ENCODE assay signal across 1 cellular context in the genomic region with DNA sequence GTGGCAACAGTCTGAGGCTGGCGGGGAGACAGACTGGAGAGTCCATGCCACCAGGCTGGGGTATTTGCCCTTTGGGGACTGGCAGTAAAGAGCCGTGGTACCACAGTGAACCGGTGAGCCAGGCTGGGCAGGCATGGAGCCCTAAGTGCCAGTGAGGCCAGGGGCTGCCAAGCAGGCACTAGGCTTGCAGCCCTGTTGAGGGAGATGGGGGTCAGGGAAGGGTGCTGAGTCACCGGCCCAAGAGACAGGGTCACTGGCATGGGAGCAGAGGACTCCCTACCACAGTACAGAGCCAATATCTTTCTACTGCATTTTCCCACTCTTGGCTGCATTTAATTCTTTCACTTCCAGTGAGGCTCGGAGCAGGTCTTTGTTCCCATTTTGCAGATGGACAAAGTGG.
TF ChIP-seq lines count a peak whose summit lies in the region.

No MANE protein-coding gene starts in this region.

TF ChIP-seq in A549, 52 proteins besides CTCF, POLR2A, EP300 and RAD21:
- TF ChIP-seq, protein P1, sequence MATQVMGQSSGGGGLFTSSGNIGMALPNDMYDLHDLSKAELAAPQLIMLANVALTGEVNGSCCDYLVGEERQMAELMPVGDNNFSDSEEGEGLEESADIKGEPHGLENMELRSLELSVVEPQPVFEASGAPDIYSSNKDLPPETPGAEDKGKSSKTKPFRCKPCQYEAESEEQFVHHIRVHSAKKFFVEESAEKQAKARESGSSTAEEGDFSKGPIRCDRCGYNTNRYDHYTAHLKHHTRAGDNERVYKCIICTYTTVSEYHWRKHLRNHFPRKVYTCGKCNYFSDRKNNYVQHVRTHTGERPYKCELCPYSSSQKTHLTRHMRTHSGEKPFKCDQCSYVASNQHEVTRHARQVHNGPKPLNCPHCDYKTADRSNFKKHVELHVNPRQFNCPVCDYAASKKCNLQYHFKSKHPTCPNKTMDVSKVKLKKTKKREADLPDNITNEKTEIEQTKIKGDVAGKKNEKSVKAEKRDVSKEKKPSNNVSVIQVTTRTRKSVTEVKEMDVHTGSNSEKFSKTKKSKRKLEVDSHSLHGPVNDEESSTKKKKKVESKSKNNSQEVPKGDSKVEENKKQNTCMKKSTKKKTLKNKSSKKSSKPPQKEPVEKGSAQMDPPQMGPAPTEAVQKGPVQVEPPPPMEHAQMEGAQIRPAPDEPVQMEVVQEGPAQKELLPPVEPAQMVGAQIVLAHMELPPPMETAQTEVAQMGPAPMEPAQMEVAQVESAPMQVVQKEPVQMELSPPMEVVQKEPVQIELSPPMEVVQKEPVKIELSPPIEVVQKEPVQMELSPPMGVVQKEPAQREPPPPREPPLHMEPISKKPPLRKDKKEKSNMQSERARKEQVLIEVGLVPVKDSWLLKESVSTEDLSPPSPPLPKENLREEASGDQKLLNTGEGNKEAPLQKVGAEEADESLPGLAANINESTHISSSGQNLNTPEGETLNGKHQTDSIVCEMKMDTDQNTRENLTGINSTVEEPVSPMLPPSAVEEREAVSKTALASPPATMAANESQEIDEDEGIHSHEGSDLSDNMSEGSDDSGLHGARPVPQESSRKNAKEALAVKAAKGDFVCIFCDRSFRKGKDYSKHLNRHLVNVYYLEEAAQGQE (IDR thresholded peaks at IDR 0.05), result no peak
- TF ChIP-seq, protein P2, sequence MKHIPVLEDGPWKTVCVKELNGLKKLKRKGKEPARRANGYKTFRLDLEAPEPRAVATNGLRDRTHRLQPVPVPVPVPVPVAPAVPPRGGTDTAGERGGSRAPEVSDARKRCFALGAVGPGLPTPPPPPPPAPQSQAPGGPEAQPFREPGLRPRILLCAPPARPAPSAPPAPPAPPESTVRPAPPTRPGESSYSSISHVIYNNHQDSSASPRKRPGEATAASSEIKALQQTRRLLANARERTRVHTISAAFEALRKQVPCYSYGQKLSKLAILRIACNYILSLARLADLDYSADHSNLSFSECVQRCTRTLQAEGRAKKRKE (CRISPR knock-in tag; IDR thresholded peaks at IDR 0.05; ENCODE audit: low read depth), result no peak
- TF ChIP-seq FOSB (CRISPR knock-in tag; IDR thresholded peaks at IDR 0.05), result no peak
- TF ChIP-seq EHF (CRISPR knock-in tag; IDR thresholded peaks at IDR 0.05), result no peak
- no peak for TF ChIP-seq HOXB13 (CRISPR knock-in tag; IDR thresholded peaks at IDR 0.05; ENCODE audit: low read depth)
- TF ChIP-seq, protein P3, sequence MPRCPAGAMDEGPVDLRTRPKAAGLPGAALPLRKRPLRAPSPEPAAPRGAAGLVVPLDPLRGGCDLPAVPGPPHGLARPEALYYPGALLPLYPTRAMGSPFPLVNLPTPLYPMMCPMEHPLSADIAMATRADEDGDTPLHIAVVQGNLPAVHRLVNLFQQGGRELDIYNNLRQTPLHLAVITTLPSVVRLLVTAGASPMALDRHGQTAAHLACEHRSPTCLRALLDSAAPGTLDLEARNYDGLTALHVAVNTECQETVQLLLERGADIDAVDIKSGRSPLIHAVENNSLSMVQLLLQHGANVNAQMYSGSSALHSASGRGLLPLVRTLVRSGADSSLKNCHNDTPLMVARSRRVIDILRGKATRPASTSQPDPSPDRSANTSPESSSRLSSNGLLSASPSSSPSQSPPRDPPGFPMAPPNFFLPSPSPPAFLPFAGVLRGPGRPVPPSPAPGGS (IDR thresholded peaks at IDR 0.05), result no peak
- TF ChIP-seq KDM1A (IDR thresholded peaks at IDR 0.05; ENCODE audit: low read depth), result no peak
- no peak for TF ChIP-seq CBX8 (IDR thresholded peaks at IDR 0.05)
- no peak for TF ChIP-seq ZNF302 (CRISPR knock-in tag; IDR thresholded peaks at IDR 0.05)
- TF ChIP-seq, protein P4, sequence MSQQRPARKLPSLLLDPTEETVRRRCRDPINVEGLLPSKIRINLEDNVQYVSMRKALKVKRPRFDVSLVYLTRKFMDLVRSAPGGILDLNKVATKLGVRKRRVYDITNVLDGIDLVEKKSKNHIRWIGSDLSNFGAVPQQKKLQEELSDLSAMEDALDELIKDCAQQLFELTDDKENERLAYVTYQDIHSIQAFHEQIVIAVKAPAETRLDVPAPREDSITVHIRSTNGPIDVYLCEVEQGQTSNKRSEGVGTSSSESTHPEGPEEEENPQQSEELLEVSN (IDR thresholded peaks at IDR 0.05; ENCODE audit: borderline replicate concordance, low read depth), result no peak
- TF ChIP-seq MAZ (IDR thresholded peaks at IDR 0.05; ENCODE audit: borderline replicate concordance, low read depth, low read length), result no peak
- no peak for TF ChIP-seq CHD4 (IDR thresholded peaks at IDR 0.05; ENCODE audit: borderline replicate concordance)
- no peak for TF ChIP-seq FOXS1 (CRISPR knock-in tag; IDR thresholded peaks at IDR 0.05)
- TF ChIP-seq, protein P5, sequence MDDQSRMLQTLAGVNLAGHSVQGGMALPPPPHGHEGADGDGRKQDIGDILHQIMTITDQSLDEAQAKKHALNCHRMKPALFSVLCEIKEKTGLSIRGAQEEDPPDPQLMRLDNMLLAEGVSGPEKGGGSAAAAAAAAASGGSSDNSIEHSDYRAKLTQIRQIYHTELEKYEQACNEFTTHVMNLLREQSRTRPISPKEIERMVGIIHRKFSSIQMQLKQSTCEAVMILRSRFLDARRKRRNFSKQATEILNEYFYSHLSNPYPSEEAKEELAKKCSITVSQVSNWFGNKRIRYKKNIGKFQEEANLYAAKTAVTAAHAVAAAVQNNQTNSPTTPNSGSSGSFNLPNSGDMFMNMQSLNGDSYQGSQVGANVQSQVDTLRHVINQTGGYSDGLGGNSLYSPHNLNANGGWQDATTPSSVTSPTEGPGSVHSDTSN (IDR thresholded peaks at IDR 0.05), result no peak
- TF ChIP-seq, protein P6, sequence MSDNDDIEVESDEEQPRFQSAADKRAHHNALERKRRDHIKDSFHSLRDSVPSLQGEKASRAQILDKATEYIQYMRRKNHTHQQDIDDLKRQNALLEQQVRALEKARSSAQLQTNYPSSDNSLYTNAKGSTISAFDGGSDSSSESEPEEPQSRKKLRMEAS (IDR thresholded peaks at IDR 0.05), result no peak
- no peak for TF ChIP-seq RARB (CRISPR knock-in tag; IDR thresholded peaks at IDR 0.05)
- no peak for TF ChIP-seq HOXA7 (CRISPR knock-in tag; IDR thresholded peaks at IDR 0.05)
- TF ChIP-seq, protein P7, sequence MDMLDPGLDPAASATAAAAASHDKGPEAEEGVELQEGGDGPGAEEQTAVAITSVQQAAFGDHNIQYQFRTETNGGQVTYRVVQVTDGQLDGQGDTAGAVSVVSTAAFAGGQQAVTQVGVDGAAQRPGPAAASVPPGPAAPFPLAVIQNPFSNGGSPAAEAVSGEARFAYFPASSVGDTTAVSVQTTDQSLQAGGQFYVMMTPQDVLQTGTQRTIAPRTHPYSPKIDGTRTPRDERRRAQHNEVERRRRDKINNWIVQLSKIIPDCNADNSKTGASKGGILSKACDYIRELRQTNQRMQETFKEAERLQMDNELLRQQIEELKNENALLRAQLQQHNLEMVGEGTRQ (IDR thresholded peaks at IDR 0.05), result no peak
- TF ChIP-seq HDAC2 (IDR thresholded peaks at IDR 0.05), result no peak
